13 cellular contexts compared by ENCODE assay signal in genomic region chr2:235611337-235611736, GRCh38.
DNase-seq lines count a peak whose midpoint lies in the region; TF ChIP-seq lines count a peak whose summit lies in the region.
"Had no signal": no experiment of that assay in that cellular context is flagged by ENCODE, and none has a peak within 500 bp of the region (broad histone marks: within the 10 kb centered on the region; RNA-seq: fewer than 3 reads in every experiment).

No MANE protein-coding gene starts in this region.

- CTCF ChIA-PET in GM10248 (lab: Yijun Ruan, JAX): no interaction called here

- DNase-seq in DMS 273 (lab: John Stamatoyannopoulos, UW; ENCODE audit: unreplicated experiment) (peak; percentile 91), NCI-H1694 (lab: John Stamatoyannopoulos, UW) (peak; percentile 62), NCI-H748 treated with DMSO at 0.1 percent for 48 hours (lab: John Stamatoyannopoulos, UW) (peak; percentile 43), left kidney (ENCODE audit: low read depth, low spot score) (peak; percentile 69), SHP77 (lab: John Stamatoyannopoulos, UW) (no peak), GM10248 (ENCODE audit: extremely low spot score) (no peak), superior temporal gyrus (ENCODE audit: extremely low spot score) (no peak)
- DNase-seq: activated naive CD4-positive, alpha-beta T cell treated with anti-CD3 and anti-CD28 coated beads, Interleukin-2, amount 50 U/mL, for 16 hours; hippocampal formation; kidney; naive thymus-derived CD8-positive, alpha-beta T cell; stimulated activated CD4-positive, alpha-beta T cell treated with anti-CD3 and anti-CD28 coated beads, Interleukin-1b, Interleukin-23, amount 100 ng/mL, for 48 hours; stomach had no signal

- no peak for TF ChIP-seq CTCF in GM10248 (IDR thresholded peaks at IDR 0.05; ENCODE audit: control extremely low read depth, extremely low read depth, low read depth, missing control alignments)

- POLR2A ChIA-PET in GM10248 (lab: Yijun Ruan, JAX): no interaction called here

Comparison
In these comparisons a context has a peak if more than half of its experiments do, and no peak if none do; other contexts are left out.
1. DNase-seq: peak in DMS 273 (single experiment), NCI-H1694 (single experiment), NCI-H748 treated with DMSO at 0.1 percent for 48 hours (single experiment) and left kidney (single experiment); none in SHP77 (0 of 2), GM10248 (single experiment) and superior temporal gyrus (single experiment).